In the genomic region with DNA sequence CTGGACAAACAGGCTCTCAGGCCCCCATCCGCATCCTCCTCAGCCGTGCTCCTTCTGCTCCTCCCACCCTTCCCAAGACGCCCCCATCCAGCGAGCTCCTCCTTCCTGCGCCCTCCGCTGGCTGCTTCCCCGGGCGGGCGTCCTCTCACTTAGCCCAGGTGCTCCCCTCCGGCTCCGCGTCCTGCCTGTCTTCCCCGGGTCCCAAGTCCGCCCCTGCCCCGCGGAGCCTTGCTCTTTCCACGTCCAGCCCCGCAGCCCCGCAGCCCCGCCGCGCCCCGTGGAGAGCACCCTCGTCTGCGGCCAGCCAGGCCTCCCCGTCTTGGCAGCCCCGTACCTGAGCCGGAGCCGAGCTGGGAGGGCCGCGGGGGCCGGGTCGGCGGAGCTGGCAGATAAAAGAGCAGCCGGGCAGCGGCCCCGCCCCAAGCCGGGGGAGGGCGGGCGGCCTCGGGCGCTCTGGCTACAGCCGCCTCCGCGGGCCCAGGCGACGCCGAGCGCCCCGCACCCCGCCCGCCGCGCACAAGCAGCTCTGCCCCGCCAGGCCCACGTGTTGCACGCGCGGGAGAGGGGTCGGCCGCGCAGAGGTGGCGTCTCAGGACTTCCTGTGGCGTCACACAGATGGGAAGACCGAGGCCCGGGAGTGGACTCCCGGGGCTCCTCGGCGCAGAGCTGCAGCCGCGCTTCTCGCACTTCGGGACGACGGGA, we compare ENCODE assay signal across 8 cellular contexts. TPM values are rescaled to one million over a fixed set of nuclear protein-coding genes. Genes with fewer than 3 reads are reported as not detected.
DNase-seq lines count a peak whose midpoint lies in the region; ATAC-seq and TF ChIP-seq lines count a peak whose summit lies in the region.

A gene with protein sequence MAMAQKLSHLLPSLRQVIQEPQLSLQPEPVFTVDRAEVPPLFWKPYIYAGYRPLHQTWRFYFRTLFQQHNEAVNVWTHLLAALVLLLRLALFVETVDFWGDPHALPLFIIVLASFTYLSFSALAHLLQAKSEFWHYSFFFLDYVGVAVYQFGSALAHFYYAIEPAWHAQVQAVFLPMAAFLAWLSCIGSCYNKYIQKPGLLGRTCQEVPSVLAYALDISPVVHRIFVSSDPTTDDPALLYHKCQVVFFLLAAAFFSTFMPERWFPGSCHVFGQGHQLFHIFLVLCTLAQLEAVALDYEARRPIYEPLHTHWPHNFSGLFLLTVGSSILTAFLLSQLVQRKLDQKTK (minus strand): TSS at position 555 of the 702 bp plus-strand sequence. CDS start 11,869 bp downstream, outside the sequence.

- H3K4me3 Mint-ChIP-seq in activated CD8-positive, alpha-beta T cell treated with anti-CD3 and anti-CD28 coated beads, Interleukin-2, amount 10 ng/mL, durations not matched to agents 7 days and 5 days: peak within 1 kb of the TSS; percentile 79

- H3K36me3 Mint-ChIP-seq in activated CD8-positive, alpha-beta T cell treated with anti-CD3 and anti-CD28 coated beads, Interleukin-2, amount 10 ng/mL, durations not matched to agents 7 days and 5 days (ENCODE audit: low read depth): no peaks in the 10 kb centered on the region

- peak; percentile 55 for DNase-seq in DMS79 (lab: John Stamatoyannopoulos, UW)
- DNase-seq in HEK293T (ENCODE audit: extremely low spot score): peak; percentile 73
- peak; percentile 33 for DNase-seq in NCI-H460 (ENCODE audit: extremely low read depth, low read depth)
- peak; percentile 64 for DNase-seq in activated CD8-positive, alpha-beta T cell treated with anti-CD3 and anti-CD28 coated beads, Interleukin-2, amount 10 ng/mL, durations not matched to agents 7 days and 5 days
- peak; percentile 44 for DNase-seq in effector CD4-positive, alpha-beta T cell
- peak; percentile 63 to 82 for DNase-seq in lung microvascular endothelial cell (ENCODE audit: low read depth in 2 of 2)
- peak in 2 of 3 experiments; percentile 31 to 66 for DNase-seq in stimulated activated CD4-positive, alpha-beta T cell treated with anti-CD3 and anti-CD28 coated beads, TNF-alpha, amount 100 ng/mL, for 24 hours (ENCODE audit: low read depth in 3 of 3)

- peak within 1 kb of the TSS; percentile 60 for H3K27ac Mint-ChIP-seq in activated CD8-positive, alpha-beta T cell treated with anti-CD3 and anti-CD28 coated beads, Interleukin-2, amount 10 ng/mL, durations not matched to agents 7 days and 5 days

- ATAC-seq in activated CD8-positive, alpha-beta T cell treated with anti-CD3 and anti-CD28 coated beads, Interleukin-2, amount 10 ng/mL, durations not matched to agents 7 days and 5 days: peak; percentile 93
- ATAC-seq in HG02571 (IDR thresholded peaks at IDR 0.05; ENCODE audit: unreplicated experiment): no peak

- CTCF ChIA-PET in HEK293T (lab: Yijun Ruan, JAX): interaction anchor here (1.2 kb wide), 1 partner anchor 20 kb away, joined by 4 read pairs; no protein-coding TSS in a partner anchor
- CTCF ChIA-PET in activated CD8-positive, alpha-beta T cell treated with anti-CD3 and anti-CD28 coated beads, Interleukin-2, amount 10 ng/mL, durations not matched to agents 7 days and 5 days (lab: Charles Lee): interaction anchor here (2.4 to 2.9 kb wide), 2 partner anchors 20 to 122 kb away, joined by 13 to 17 read pairs; a partner anchor contains a TSS

- peaks cover 11% of the 10 kb centered on the region for H3K4me1 Mint-ChIP-seq in activated CD8-positive, alpha-beta T cell treated with anti-CD3 and anti-CD28 coated beads, Interleukin-2, amount 10 ng/mL, durations not matched to agents 7 days and 5 days (ENCODE audit: low read depth)

- H3K27me3 Mint-ChIP-seq in activated CD8-positive, alpha-beta T cell treated with anti-CD3 and anti-CD28 coated beads, Interleukin-2, amount 10 ng/mL, durations not matched to agents 7 days and 5 days (ENCODE audit: low read depth): peaks cover 14% of the 10 kb centered on the region

- no peaks in the 10 kb centered on the region for H3K9me3 Mint-ChIP-seq in activated CD8-positive, alpha-beta T cell treated with anti-CD3 and anti-CD28 coated beads, Interleukin-2, amount 10 ng/mL, durations not matched to agents 7 days and 5 days (ENCODE audit: insufficient read depth)

- POLR2A ChIA-PET in HEK293T (lab: Yijun Ruan, JAX): interaction anchor here (0.6 to 2.3 kb wide), 19 partner anchors 9 to 281 kb away, joined by 3 to 11 read pairs (median 4); a partner anchor contains a TSS
- POLR2A ChIA-PET in activated CD8-positive, alpha-beta T cell treated with anti-CD3 and anti-CD28 coated beads, Interleukin-2, amount 10 ng/mL, durations not matched to agents 7 days and 5 days (lab: Charles Lee): interaction anchor here (1.3 kb wide), 2 partner anchors 20 to 54 kb away, joined by 3 to 5 read pairs; no protein-coding TSS in a partner anchor

TF ChIP-seq in HEK293T, 16 proteins besides CTCF, POLR2A, EP300 and RAD21:
- TF ChIP-seq ELF4 (IDR thresholded peaks at IDR 0.05): no peak
- peak; percentile 82 for TF ChIP-seq L3MBTL2 (conservative IDR thresholded peaks at IDR 0.05)
- TF ChIP-seq TARDBP (IDR thresholded peaks at IDR 0.05): no peak

RNA-seq across cellular contexts. Expression of the gene that starts here (rescaled TPM):
- total RNA-seq in NCI-H460 (2014; rRNA removed; shearing (Covaris generic)): 4.3 and 4.5 TPM in 2 replicates
- polyA plus RNA-seq in NCI-H460 (2014; cell fraction: nucleus; rRNA removed): 4.0 and 4.4 TPM in 2 replicates
- total RNA-seq in activated CD8-positive, alpha-beta T cell treated with anti-CD3 and anti-CD28 coated beads, Interleukin-2, amount 10 ng/mL, durations not matched to agents 7 days and 5 days: 1 to 10 TPM; 3.2 to 3.3 TPM
- 8.3 and 18.7 TPM in 2 replicates for total RNA-seq in lung microvascular endothelial cell
